ENCODE assay signal across 15 cellular contexts in the genomic region with DNA sequence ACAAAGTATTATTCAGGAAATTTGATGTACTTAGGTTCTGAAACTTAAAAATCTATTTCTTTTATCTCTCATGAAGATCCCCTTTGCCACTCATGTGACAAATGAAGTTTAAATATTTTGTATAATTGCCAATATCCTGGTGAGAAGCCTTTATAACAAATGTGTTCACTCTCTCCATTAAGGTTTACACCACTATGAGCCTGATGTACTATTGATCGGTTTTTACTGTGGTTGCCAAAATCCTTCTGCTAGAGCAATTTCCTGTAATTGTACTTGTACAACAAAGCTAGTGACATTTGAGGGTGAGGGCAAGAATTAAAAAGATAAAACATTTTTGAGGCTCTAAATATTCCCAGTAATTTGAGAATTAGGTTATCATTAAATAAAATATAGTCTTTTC.
"Had no signal": no experiment of that assay in that cellular context is flagged by ENCODE, and none has a peak within 500 bp of the region (broad histone marks: within the 10 kb centered on the region; RNA-seq: fewer than 3 reads in every experiment).

No MANE protein-coding gene starts in this region.

- H3K4me1 Mint-ChIP-seq: activated naive CD4-positive, alpha-beta T cell treated with anti-CD3 and anti-CD28 coated beads, Interleukin-2, amount 50 U/mL, for 24 hours; mesothelial cell of epicardium; neural crest cell had no signal

- DNase-seq: body of pancreas; central memory CD4-positive, alpha-beta T cell; cortex of kidney; effector memory CD8-positive, alpha-beta T cell; erythroblast; hypothalamus; lower lobe of right lung; stimulated activated CD4-positive, alpha-beta T cell treated with anti-CD3 and anti-CD28 coated beads, Interleukin-2, amount 100 ng/mL, for 48 hours; stimulated activated CD8-positive, alpha-beta memory T cell treated with anti-CD3 and anti-CD28 coated beads, Interleukin-4, amount 100 ng/mL, for 48 hours had no signal

- H3K36me3 Mint-ChIP-seq: activated naive CD4-positive, alpha-beta T cell treated with anti-CD3 and anti-CD28 coated beads, Interleukin-2, amount 50 U/mL, for 24 hours; mesothelial cell of epicardium had no signal

- H3K4me3 ChIP-seq: body of pancreas, lower lobe of right lung, thoracic aorta had no signal

- H3K4me3 Mint-ChIP-seq: activated naive CD4-positive, alpha-beta T cell treated with anti-CD3 and anti-CD28 coated beads, Interleukin-2, amount 50 U/mL, for 24 hours; effector memory CD8-positive, alpha-beta T cell; mesothelial cell of epicardium; neural crest cell; stimulated activated naive CD8-positive, alpha-beta T cell treated with anti-CD3 and anti-CD28 coated beads, Interleukin-15, Interleukin-2, amounts not matched to agents 100 ng/mL and 50 ng/mL, for 24 hours had no signal

- H3K27ac Mint-ChIP-seq: activated naive CD4-positive, alpha-beta T cell treated with anti-CD3 and anti-CD28 coated beads, Interleukin-2, amount 50 U/mL, for 24 hours; activated T-helper 2 cell treated with anti-CD3 and anti-CD28 coated beads, Interferon-gamma antibody, Interleukin-2, Interleukin-4, amounts not matched to agents 10 μg/mL and 5 μg/mL and 100 μg/mL, durations not matched to agents 14 hours and 24 hours and 36 hours; effector memory CD8-positive, alpha-beta T cell; mesothelial cell of epicardium; stimulated activated naive CD8-positive, alpha-beta T cell treated with anti-CD3 and anti-CD28 coated beads, Interleukin-15, Interleukin-2, amounts not matched to agents 100 ng/mL and 50 ng/mL, for 24 hours had no signal

- ATAC-seq: body of pancreas; effector memory CD8-positive, alpha-beta T cell; lower lobe of right lung had no signal

- H3K27me3 Mint-ChIP-seq: activated naive CD4-positive, alpha-beta T cell treated with anti-CD3 and anti-CD28 coated beads, Interleukin-2, amount 50 U/mL, for 24 hours; effector memory CD8-positive, alpha-beta T cell; stimulated activated naive CD8-positive, alpha-beta T cell treated with anti-CD3 and anti-CD28 coated beads, Interleukin-15, Interleukin-2, amounts not matched to agents 100 ng/mL and 50 ng/mL, for 24 hours had no signal

- H3K9me3 Mint-ChIP-seq: stimulated activated naive CD8-positive, alpha-beta T cell treated with anti-CD3 and anti-CD28 coated beads, Interleukin-15, Interleukin-2, amounts not matched to agents 100 ng/mL and 50 ng/mL, for 24 hours had no signal
